19 cellular contexts compared by ENCODE assay signal in genomic region chr11:93085097-93085496, GRCh38.
DNase-seq lines count a peak whose midpoint lies in the region; ATAC-seq lines count a peak whose summit lies in the region.
"Had no signal": no experiment of that assay in that cellular context is flagged by ENCODE, and none has a peak within 500 bp of the region (broad histone marks: within the 10 kb centered on the region; RNA-seq: fewer than 3 reads in every experiment).

No MANE protein-coding gene starts in this region.

- ATAC-seq in HG03097 (IDR thresholded peaks at IDR 0.05; ENCODE audit: low FRiP score, unreplicated experiment) (no peak), GM21576 (IDR thresholded peaks at IDR 0.05; ENCODE audit: unreplicated experiment) (no peak)
- ATAC-seq: activated CD8-positive, alpha-beta T cell treated with anti-CD3 and anti-CD28 coated beads for 36 hours; effector memory CD8-positive, alpha-beta T cell had no signal

- DNase-seq in A172 (ENCODE audit: low spot score) (peak; percentile 59), GM04504 (ENCODE audit: low read depth) (peak; percentile 50), SIG-M5 treated with dmso at 0.1 percent for 504 hours (lab: John Stamatoyannopoulos, UW; ENCODE audit: unreplicated experiment) (peak; percentile 66), globus pallidus (ENCODE audit: low spot score) (peak; percentile 25), NCI-H2081 (lab: John Stamatoyannopoulos, UW) (no peak), ecto neural progenitor cell (ENCODE audit: low spot score) (no peak)
- DNase-seq: activated CD8-positive, alpha-beta T cell treated with anti-CD3 and anti-CD28 coated beads for 36 hours; activated naive CD8-positive, alpha-beta T cell treated with anti-CD3 and anti-CD28 coated beads, Interleukin-2, amount 10 ng/mL, durations not matched to agents 7 days and 5 days; activated T-cell treated with anti-CD3 and anti-CD28 coated beads, Interleukin-2, amount 50 U/mL, for 48 hours; effector memory CD8-positive, alpha-beta T cell; foreskin fibroblast; GDM1; left lung; NCI-H1092; ovary; spleen; stimulated activated naive CD4-positive, alpha-beta T cell treated with Interleukin-2 at 50 U/mL for 16 hours had no signal

Comparison
In these comparisons a context has a peak if more than half of its experiments do, and no peak if none do; other contexts are left out.
1. DNase-seq: peak in A172 (single experiment), GM04504 (single experiment), SIG-M5 treated with dmso at 0.1 percent for 504 hours (single experiment) and globus pallidus (single experiment); none in NCI-H2081 (0 of 2) and ecto neural progenitor cell (single experiment).